Comparison of ENCODE assay signal across 26 cellular contexts in the genomic region with DNA sequence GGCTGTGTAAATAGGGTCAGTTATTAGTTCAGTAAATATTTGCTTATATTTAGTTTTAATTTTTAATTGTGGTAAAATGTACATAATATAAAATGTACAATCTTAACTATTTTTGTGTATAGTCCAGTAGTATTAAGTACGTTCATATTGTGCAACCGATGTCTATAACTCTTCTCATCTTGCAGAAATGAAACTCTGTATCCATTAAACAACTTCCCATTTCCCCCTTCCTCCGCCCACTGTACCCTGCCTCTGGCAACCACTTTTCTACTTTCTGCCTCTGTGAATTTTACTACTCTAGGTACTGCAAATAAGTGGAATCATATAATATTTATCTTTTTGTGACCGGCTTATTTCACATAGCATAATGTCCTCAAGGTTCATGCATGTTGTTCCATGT. TPM values are rescaled to one million over a fixed set of nuclear protein-coding genes. Genes with fewer than 3 reads are reported as not detected.
DNase-seq lines count a peak whose midpoint lies in the region; ATAC-seq and TF ChIP-seq lines count a peak whose summit lies in the region.
"Had no signal": no experiment of that assay in that cellular context is flagged by ENCODE, and none has a peak within 500 bp of the region (broad histone marks: within the 10 kb centered on the region; RNA-seq: fewer than 3 reads in every experiment).

No MANE protein-coding gene starts in this region.

- no peak overlapping the region for H3K4me3 ChIP-seq in upper lobe of right lung

- H3K27ac ChIP-seq in upper lobe of right lung = no peak overlapping the region
- H3K27ac ChIP-seq: KMS-11, parathyroid adenoma had no signal

- no peaks in the 10 kb centered on the region for H3K9me3 ChIP-seq in upper lobe of right lung

- no peak for TF ChIP-seq CTCF in natural killer cell (IDR thresholded peaks at IDR 0.05)
- TF ChIP-seq CTCF in activated B cell treated with CpG ODN at 0.5 μM for 24 hours (IDR thresholded peaks at IDR 0.05) = no peak
- TF ChIP-seq CTCF in upper lobe of right lung (IDR thresholded peaks at IDR 0.05) = no peak

- H3K27me3 ChIP-seq in upper lobe of right lung = no peaks in the 10 kb centered on the region

- no peaks in the 10 kb centered on the region for H3K27me3 Mint-ChIP-seq in natural killer cell (ENCODE audit: low read depth in 2 of 2)
- H3K27me3 Mint-ChIP-seq in natural killer cell treated with Interleukin-12 subunit alpha and Interleukin-12 subunit beta and Interleukin-15 and Interleukin-18, amount 100 ng/mL, for 72 hours = no peaks in the 10 kb centered on the region
- no peaks in the 10 kb centered on the region for H3K27me3 Mint-ChIP-seq in activated B cell treated with CpG ODN at 0.5 μM for 24 hours
- H3K27me3 Mint-ChIP-seq: brain; CD4-positive, CD25-positive, alpha-beta regulatory T cell; memory B cell had no signal

- DNase-seq in natural killer cell = no peak
- DNase-seq in natural killer cell treated with Interleukin-12 subunit alpha and Interleukin-12 subunit beta and Interleukin-15 and Interleukin-18, amount 100 ng/mL, for 72 hours (ENCODE audit: low spot score) = no peak
- peak; percentile 95 for DNase-seq in NOMO-1 treated with DMSO at 0.1 percent for 48 hours (lab: John Stamatoyannopoulos, UW; ENCODE audit: unreplicated experiment)
- DNase-seq in activated B cell treated with CpG ODN at 0.5 μM for 24 hours = no peak
- no peak for DNase-seq in upper lobe of right lung
- no peak for DNase-seq in NCI-H1105 (lab: John Stamatoyannopoulos, UW)
- no peak for DNase-seq in kidney tubule cell (ENCODE audit: low spot score)
- no peak for DNase-seq in stimulated activated naive CD4-positive, alpha-beta T cell (lab: John Stamatoyannopoulos, UW)
- DNase-seq: activated CD4-positive, alpha-beta T cell treated with anti-CD3 and anti-CD28 coated beads for 4 hours; CD4-positive, CD25-positive, alpha-beta regulatory T cell; DMS79 treated with DMSO at 0.1 percent for 48 hours; effector memory CD4-positive, alpha-beta T cell; hypothalamus; NCI-H146; NCI-H774; stimulated activated CD4-positive, alpha-beta T cell treated with anti-CD3 and anti-CD28 coated beads, Interleukin-2, amount 100 ng/mL, for 24 hours; stimulated activated naive CD4-positive, alpha-beta T cell treated with Interleukin-2 at 50 U/mL for 16 hours had no signal

- peak overlapping the region; percentile 39 to 66 for H3K27ac Mint-ChIP-seq in natural killer cell
- H3K27ac Mint-ChIP-seq in natural killer cell treated with Interleukin-12 subunit alpha and Interleukin-12 subunit beta and Interleukin-15 and Interleukin-18, amount 100 ng/mL, for 72 hours = peak overlapping the region in 1 of 2 donors; percentile 66
- H3K27ac Mint-ChIP-seq in activated B cell treated with CpG ODN at 0.5 μM for 24 hours = no peak overlapping the region
- H3K27ac Mint-ChIP-seq: brain, memory B cell had no signal

- no peak for ATAC-seq in natural killer cell
- ATAC-seq in natural killer cell treated with Interleukin-12 subunit alpha and Interleukin-12 subunit beta and Interleukin-15 and Interleukin-18, amount 100 ng/mL, for 72 hours = no peak
- no peak for ATAC-seq in activated B cell treated with CpG ODN at 0.5 μM for 24 hours (ENCODE audit: low read depth)
- peak; percentile 78 for ATAC-seq in upper lobe of right lung
- ATAC-seq: esophagus mucosa, Panc1 had no signal

- H3K9me3 Mint-ChIP-seq in natural killer cell (no peaks in the 10 kb centered on the region), activated B cell treated with CpG ODN at 0.5 μM for 24 hours (peaks cover 5% of the 10 kb centered on the region)
- H3K9me3 Mint-ChIP-seq in natural killer cell treated with Interleukin-12 subunit alpha and Interleukin-12 subunit beta and Interleukin-15 and Interleukin-18, amount 100 ng/mL, for 72 hours = no peaks in the 10 kb centered on the region
- H3K9me3 Mint-ChIP-seq: CD4-positive, CD25-positive, alpha-beta regulatory T cell had no signal

- no peak overlapping the region for H3K4me3 Mint-ChIP-seq in natural killer cell
- no peak overlapping the region for H3K4me3 Mint-ChIP-seq in natural killer cell treated with Interleukin-12 subunit alpha and Interleukin-12 subunit beta and Interleukin-15 and Interleukin-18, amount 100 ng/mL, for 72 hours
- peak overlapping the region; percentile 44 for H3K4me3 Mint-ChIP-seq in activated B cell treated with CpG ODN at 0.5 μM for 24 hours
- H3K4me3 Mint-ChIP-seq: brain, memory B cell had no signal

- POLR2A ChIA-PET in activated B cell treated with CpG ODN at 0.5 μM for 24 hours (lab: Charles Lee) = no interaction called here

- H3K4me1 Mint-ChIP-seq in natural killer cell (peaks cover 89 to 90% of the 10 kb centered on the region in 2 donors), activated B cell treated with CpG ODN at 0.5 μM for 24 hours (peaks cover 95% of the 10 kb centered on the region)
- H3K4me1 Mint-ChIP-seq in natural killer cell treated with Interleukin-12 subunit alpha and Interleukin-12 subunit beta and Interleukin-15 and Interleukin-18, amount 100 ng/mL, for 72 hours (ENCODE audit: low read depth in 2 of 2) = peaks cover 73 to 88% of the 10 kb centered on the region in 2 donors

- H3K36me3 Mint-ChIP-seq in natural killer cell = no peaks in the 10 kb centered on the region
- H3K36me3 Mint-ChIP-seq in natural killer cell treated with Interleukin-12 subunit alpha and Interleukin-12 subunit beta and Interleukin-15 and Interleukin-18, amount 100 ng/mL, for 72 hours = peaks cover 6% of the 10 kb centered on the region
- H3K36me3 Mint-ChIP-seq in activated B cell treated with CpG ODN at 0.5 μM for 24 hours (ENCODE audit: low read depth) = peaks cover 28% of the 10 kb centered on the region

- H3K4me1 ChIP-seq in upper lobe of right lung = peaks cover 37% of the 10 kb centered on the region

- H3K36me3 ChIP-seq in upper lobe of right lung = no peaks in the 10 kb centered on the region

- CTCF ChIA-PET in activated B cell treated with CpG ODN at 0.5 μM for 24 hours (lab: Charles Lee) = no interaction called here

- intact Hi-C loops in natural killer cell (cut with micrococcal nuclease) = no loop called here
- intact Hi-C loops in activated B cell treated with CpG ODN at 0.5 μM for 24 hours (cut with micrococcal nuclease) = loop anchor here (2.0 kb wide), 1 partner anchor 14 kb away; no protein-coding TSS in a partner anchor
- intact Hi-C loops in upper lobe of right lung (cut with DNase I) = no loop called here

RNA-seq across cellular contexts. Expression of a gene that starts 24.4 kb away (rescaled TPM):
- total RNA-seq in natural killer cell = 10 to 100 TPM; 50.6 to 59.1 (median 56.4) TPM
- total RNA-seq in natural killer cell treated with Interleukin-12 subunit alpha and Interleukin-12 subunit beta and Interleukin-15 and Interleukin-18, amount 100 ng/mL, for 72 hours = 10 to 100 TPM; 55.9 to 58.0 TPM
- total RNA-seq in activated B cell treated with CpG ODN at 0.5 μM for 24 hours = 40.6 and 51.0 TPM in 2 replicates
- 50.2 TPM for total RNA-seq in upper lobe of right lung

RNA-seq across cellular contexts. Expression of a gene that starts 33.1 kb away (rescaled TPM):
- total RNA-seq in natural killer cell (10 to 100 TPM; 11.4 to 41.7 (median 25.5) TPM), activated B cell treated with CpG ODN at 0.5 μM for 24 hours (29.0 and 32.4 TPM in 2 replicates), upper lobe of right lung (0.58 TPM)
- total RNA-seq in natural killer cell treated with Interleukin-12 subunit alpha and Interleukin-12 subunit beta and Interleukin-15 and Interleukin-18, amount 100 ng/mL, for 72 hours = 10 to 100 TPM; 13.0 to 20.6 TPM
- total RNA-seq: esophagus mucosa, frontal cortex, HT-29, myocyte had no signal
